18 cellular contexts compared by ENCODE assay signal in the genomic region with DNA sequence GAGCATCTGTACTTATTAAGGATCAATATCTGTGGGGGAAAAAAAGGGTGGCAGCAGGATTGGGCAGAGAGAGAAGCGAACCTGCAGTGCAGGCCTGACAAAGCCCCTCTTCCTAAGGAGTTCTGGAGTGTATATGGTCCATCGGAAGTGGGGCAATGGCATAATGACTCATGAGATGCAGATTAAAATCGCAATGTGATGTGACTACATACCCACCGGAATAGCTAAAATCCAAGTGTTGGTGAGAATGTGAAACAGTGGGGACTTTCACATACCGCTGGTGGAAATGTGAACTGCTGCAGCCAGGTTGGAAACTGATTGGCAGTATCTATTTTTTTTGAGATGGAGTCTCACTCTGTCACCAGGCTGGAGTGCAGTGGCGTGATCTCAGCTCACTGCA. TPM values are rescaled to one million over a fixed set of nuclear protein-coding genes. Genes with fewer than 3 reads are reported as not detected.
"Had no signal": no experiment of that assay in that cellular context is flagged by ENCODE, and none has a peak within 500 bp of the region (broad histone marks: within the 10 kb centered on the region; RNA-seq: fewer than 3 reads in every experiment).

No MANE protein-coding gene starts in this region.

- H2AFZ ChIP-seq: neural progenitor cell had no signal

- H3K4me2 ChIP-seq: neural progenitor cell had no signal

- ATAC-seq: gastroesophageal sphincter; left lung; lower lobe of right lung; natural killer cell treated with Interleukin-12 subunit alpha and Interleukin-12 subunit beta and Interleukin-15 and Interleukin-18, amount 100 ng/mL, for 72 hours had no signal

- FAIRE-seq: small intestine had no signal

- H3K9ac ChIP-seq: neural progenitor cell had no signal

- H3K36me3 ChIP-seq: esophagus squamous epithelium, gastroesophageal sphincter, left lung, lower lobe of right lung, neural progenitor cell, ovary, right atrium auricular region, uterus had no signal

- H3K4me3 ChIP-seq: esophagus squamous epithelium, gastroesophageal sphincter, left lung, lower lobe of right lung, neural progenitor cell, ovary, right atrium auricular region, uterus had no signal

- H3K27me3 ChIP-seq: esophagus squamous epithelium, gastroesophageal sphincter, left lung, neural progenitor cell, ovary, right atrium auricular region, uterus had no signal

- H3K4me1 ChIP-seq: gastroesophageal sphincter, neural progenitor cell, right atrium auricular region, uterus had no signal

- H3K9me3 ChIP-seq: esophagus squamous epithelium, gastroesophageal sphincter, left lung, lower lobe of right lung, ovary, right atrium auricular region, uterus had no signal

- DNase-seq: dermis blood vessel endothelial cell; esophagus squamous epithelium; foreskin fibroblast; glutamatergic neuron; islet precursor cell; left lung; lower lobe of right lung; nucleus accumbens; ovary; small intestine; stimulated activated CD4-positive, alpha-beta T cell treated with anti-CD3 and anti-CD28 coated beads, Interleukin-12 subunit alpha, Interleukin-12 subunit beta, amount 100 ng/mL, for 4 hours; stimulated activated naive CD4-positive, alpha-beta T cell treated with Interleukin-2 at 50 U/mL for 16 hours; uterus had no signal

- H3K27ac ChIP-seq: esophagus squamous epithelium, gastroesophageal sphincter, left lung, lower lobe of right lung, neural progenitor cell, ovary, right atrium auricular region, uterus had no signal

RNA-seq across cellular contexts. Expression of a gene that starts 43.4 kb away (rescaled TPM):
- total RNA-seq: dermis blood vessel endothelial cell, epithelial cell of proximal tubule had no signal
